ENCODE assay signal across 12 cellular contexts in the genomic region with DNA sequence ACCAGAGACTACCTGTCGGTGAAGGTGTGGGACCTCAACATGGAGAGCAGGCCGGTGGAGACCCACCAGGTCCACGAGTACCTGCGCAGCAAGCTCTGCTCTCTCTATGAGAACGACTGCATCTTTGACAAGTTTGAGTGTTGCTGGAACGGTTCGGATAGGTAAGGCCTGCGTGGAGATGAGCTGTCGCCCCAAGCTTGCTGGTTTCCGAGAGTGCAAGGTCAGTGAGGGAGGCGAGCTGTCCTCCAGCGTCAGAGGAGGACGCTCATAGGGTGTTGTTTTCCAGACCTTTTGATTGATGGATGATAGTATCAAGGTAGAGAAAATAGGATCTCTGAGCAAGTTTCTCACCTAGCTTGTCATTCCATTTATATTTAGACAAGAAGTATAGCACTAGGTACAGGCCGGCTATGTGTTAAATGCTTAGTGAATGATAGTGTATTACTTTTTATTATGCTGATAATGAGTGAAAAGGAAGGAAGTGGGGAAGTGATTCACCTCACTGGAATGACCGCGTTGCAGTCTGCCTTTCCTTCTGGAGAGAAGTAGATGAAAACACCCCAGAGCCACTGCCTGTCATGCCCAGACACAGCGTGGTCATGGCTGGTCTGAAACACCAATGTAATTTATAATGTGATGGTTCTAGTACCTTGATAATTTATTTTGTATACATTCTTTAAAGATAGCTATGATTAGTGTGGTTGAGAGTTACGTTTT.
DNase-seq lines count a peak whose midpoint lies in the region; TF ChIP-seq lines count a peak whose summit lies in the region.
"Had no signal": no experiment of that assay in that cellular context is flagged by ENCODE, and none has a peak within 500 bp of the region (broad histone marks: within the 10 kb centered on the region; RNA-seq: fewer than 3 reads in every experiment).

No MANE protein-coding gene starts in this region.

- TF ChIP-seq POLR2A in erythroblast (IDR thresholded peaks at IDR 0.05; ENCODE audit: low read length) = no peak

- peaks cover 83% of the 10 kb centered on the region for H3K36me3 ChIP-seq in HUES48 (ENCODE audit: control insufficient read depth, insufficient read depth, low read length)

- no peaks in the 10 kb centered on the region for H3K4me1 ChIP-seq in HUES48 (ENCODE audit: control insufficient read depth, insufficient read depth, low read length)

- DNase-seq in AG20443 (ENCODE audit: low spot score) (peak; percentile 52), astrocyte of the hippocampus (ENCODE audit: low read depth, low spot score) (peak; percentile 82), kidney glomerular epithelial cell (lab: John Stamatoyannopoulos, UW) (peak; percentile 24), anterior cingulate cortex (lab: John Stamatoyannopoulos, UW) (no peak), erythroblast (lab: John Stamatoyannopoulos, UW) (no peak), activated gamma-delta T cell (lab: John Stamatoyannopoulos, UW) (no peak), iPS-NIHi7 (ENCODE audit: extremely low spot score) (no peak)
- DNase-seq: DMS153, NCI-H2029 treated with DMSO at 0.1 percent for 48 hours, SHP77 treated with DMSO at 0.1 percent for 48 hours had no signal

- no peak overlapping the region for H3K9ac ChIP-seq in HUES48 (ENCODE audit: low read depth, low read length)

- H3K27me3 ChIP-seq in HUES48 (ENCODE audit: control insufficient read depth, insufficient read depth, low read length) = no peaks in the 10 kb centered on the region
- H3K27me3 ChIP-seq: ascending aorta had no signal

- peak overlapping the region; percentile 50 for H3K27ac ChIP-seq in HUES48 (ENCODE audit: low read depth, low read length)

- H3K4me3 ChIP-seq in HUES48 (ENCODE audit: low read depth, low read length) = no peak overlapping the region
- H3K4me3 ChIP-seq: ascending aorta had no signal

- no peaks in the 10 kb centered on the region for H3K9me3 ChIP-seq in HUES48 (ENCODE audit: control insufficient read depth, insufficient read depth, low read length)
- H3K9me3 ChIP-seq: ascending aorta had no signal

Comparison
In these comparisons a context has a peak if more than half of its experiments do, and no peak if none do; other contexts are left out.
1. DNase-seq: peak in AG20443 (single experiment), astrocyte of the hippocampus (single experiment) and kidney glomerular epithelial cell (single experiment); none in anterior cingulate cortex (0 of 58), erythroblast (0 of 2), activated gamma-delta T cell (single experiment) and iPS-NIHi7 (single experiment).